In genomic region chr18:77359561-77360314, GRCh38 we compare ENCODE assay signal across 17 cellular contexts.
"Had no signal": no experiment of that assay in that cellular context is flagged by ENCODE, and none has a peak within 500 bp of the region (broad histone marks: within the 10 kb centered on the region; RNA-seq: fewer than 3 reads in every experiment).

No MANE protein-coding gene starts in this region.

- DNase-seq: activated CD4-positive, alpha-beta T cell treated with anti-CD3 and anti-CD28 coated beads for 48 hours; activated CD8-positive, alpha-beta memory T cell treated with anti-CD3 and anti-CD28 coated beads, Interleukin-2, amount 50 U/mL, for 4 hours; activated CD8-positive, alpha-beta T cell treated with anti-CD3 and anti-CD28 coated beads, Interleukin-2, amount 10 ng/mL, durations not matched to agents 7 days and 5 days; aorta; cortex of kidney; effector CD4-positive, alpha-beta T cell; foreskin fibroblast; hippocampal formation; kidney; left ventricle myocardium inferior; mesendoderm; nucleus accumbens; right cardiac atrium; small intestine; T-helper 2 cell had no signal

- H3K4me3 Mint-ChIP-seq: activated CD8-positive, alpha-beta T cell treated with anti-CD3 and anti-CD28 coated beads, Interleukin-2, amount 10 ng/mL, durations not matched to agents 7 days and 5 days; nephron had no signal

- ATAC-seq: activated CD8-positive, alpha-beta T cell treated with anti-CD3 and anti-CD28 coated beads, Interleukin-2, amount 10 ng/mL, durations not matched to agents 7 days and 5 days; right cardiac atrium had no signal

- H3K9me3 ChIP-seq: prostate gland had no signal

- H3K4me1 Mint-ChIP-seq: nephron had no signal

- H3K27ac Mint-ChIP-seq: activated CD8-positive, alpha-beta T cell treated with anti-CD3 and anti-CD28 coated beads, Interleukin-2, amount 10 ng/mL, durations not matched to agents 7 days and 5 days; nephron had no signal

- H3K4me3 ChIP-seq: left ventricle myocardium inferior, prostate gland had no signal

- H3K27ac ChIP-seq: left ventricle myocardium inferior, prostate gland had no signal

- H3K4me1 ChIP-seq: left ventricle myocardium inferior, prostate gland had no signal

- H3K36me3 ChIP-seq: left ventricle myocardium inferior, prostate gland had no signal
